Comparison of ENCODE assay signal across 8 cellular contexts in genomic region chr5:43602456-43602817, GRCh38. TPM values are rescaled to one million over a fixed set of nuclear protein-coding genes. Genes with fewer than 3 reads are reported as not detected.
DNase-seq lines count a peak whose midpoint lies in the region; ATAC-seq and TF ChIP-seq lines count a peak whose summit lies in the region.

No MANE protein-coding gene starts in this region.

- H3K27me3 ChIP-seq in mucosa of rectum (ENCODE audit: control insufficient read depth in 2 of 2, insufficient read depth in 2 of 2, low read length in 2 of 2) (no peaks in the 10 kb centered on the region), uterus (no peaks in the 10 kb centered on the region)

- peaks cover 39% of the 10 kb centered on the region for H3K4me1 Mint-ChIP-seq in activated CD4-positive, alpha-beta memory T cell treated with anti-CD3 and anti-CD28 coated beads, Interleukin-2, amount 10 ng/mL, durations not matched to agents 7 days and 5 days

- TF ChIP-seq CTCF in uterus (IDR thresholded peaks at IDR 0.05) = no peak

- peak overlapping the region; percentile 91 for H3K4me3 Mint-ChIP-seq in activated CD4-positive, alpha-beta memory T cell treated with anti-CD3 and anti-CD28 coated beads, Interleukin-2, amount 10 ng/mL, durations not matched to agents 7 days and 5 days

- no peaks in the 10 kb centered on the region for H3K27me3 Mint-ChIP-seq in activated CD4-positive, alpha-beta memory T cell treated with anti-CD3 and anti-CD28 coated beads, Interleukin-2, amount 10 ng/mL, durations not matched to agents 7 days and 5 days

- H3K27ac ChIP-seq in mucosa of rectum (ENCODE audit: low read depth in 2 of 2, low read length in 2 of 2) = peak overlapping the region; percentile 79 to 85
- peak overlapping the region; percentile 85 for H3K27ac ChIP-seq in uterus

- no peak for TF ChIP-seq POLR2A in uterus (IDR thresholded peaks at IDR 0.05)

- ATAC-seq in HG02938 (IDR thresholded peaks at IDR 0.05; ENCODE audit: unreplicated experiment) = peak; percentile 26
- ATAC-seq in esophagus mucosa = peak; percentile 54

- H3K4me1 ChIP-seq in mucosa of rectum (ENCODE audit: control insufficient read depth in 2 of 2, insufficient read depth in 2 of 2, low read length in 2 of 2) = peaks cover 7 to 17% of the 10 kb centered on the region in 2 donors
- H3K4me1 ChIP-seq in uterus = no peaks in the 10 kb centered on the region

- peak; percentile 33 for DNase-seq in activated CD4-positive, CD25-positive, alpha-beta regulatory T cell treated with anti-CD3 and anti-CD28 coated beads, Interleukin-2, amount 50 U/mL, for 72 hours
- DNase-seq in activated CD4-positive, CD25-positive, alpha-beta regulatory T cell (lab: John Stamatoyannopoulos, UW) = no peak
- DNase-seq in NCI-H2171 treated with DMSO at 0.1 percent for 48 hours (lab: John Stamatoyannopoulos, UW) (peak; percentile 83), uterus (peak; percentile 33 to 41)
- peak; percentile 21 for DNase-seq in activated CD4-positive, alpha-beta memory T cell treated with anti-CD3 and anti-CD28 coated beads, Interleukin-2, amount 10 ng/mL, durations not matched to agents 7 days and 5 days

- peak overlapping the region; percentile 87 to 92 for H3K9ac ChIP-seq in mucosa of rectum (ENCODE audit: low read depth in 1 of 2, low read length in 2 of 2)

- peaks cover 39% of the 10 kb centered on the region for H3K36me3 Mint-ChIP-seq in activated CD4-positive, alpha-beta memory T cell treated with anti-CD3 and anti-CD28 coated beads, Interleukin-2, amount 10 ng/mL, durations not matched to agents 7 days and 5 days (ENCODE audit: low read depth)

- intact Hi-C loops in uterus (cut with DNase I; ENCODE audit: low total_unique reads) = loop anchor here (10.0 kb wide), 1 partner anchor 48 kb away; the partner anchor contains the start of gene PAIP1

- H3K4me3 ChIP-seq in mucosa of rectum (ENCODE audit: low read length in 2 of 2) (peak overlapping the region; percentile 88 to 97), uterus (peak overlapping the region; percentile 65 to 88)

- H3K36me3 ChIP-seq in mucosa of rectum (ENCODE audit: control insufficient read depth in 2 of 2, insufficient read depth in 2 of 2, low read length in 2 of 2) = no peaks in the 10 kb centered on the region
- no peaks in the 10 kb centered on the region for H3K36me3 ChIP-seq in uterus

- CTCF ChIA-PET in activated CD4-positive, alpha-beta memory T cell treated with anti-CD3 and anti-CD28 coated beads, Interleukin-2, amount 10 ng/mL, durations not matched to agents 7 days and 5 days (lab: Charles Lee) = interaction anchor here (0.8 to 2.7 kb wide), 8 partner anchors 11 to 561 kb away, joined by 3 to 23 read pairs (median 6); partner anchors contain the start of genes C5orf34, TMEM267 and ZNF131

- peak overlapping the region; percentile 84 for H3K27ac Mint-ChIP-seq in activated CD4-positive, alpha-beta memory T cell treated with anti-CD3 and anti-CD28 coated beads, Interleukin-2, amount 10 ng/mL, durations not matched to agents 7 days and 5 days

- POLR2A ChIA-PET in activated CD4-positive, alpha-beta memory T cell treated with anti-CD3 and anti-CD28 coated beads, Interleukin-2, amount 10 ng/mL, durations not matched to agents 7 days and 5 days (lab: Charles Lee) = interaction anchor here (0.8 to 5.1 kb wide), 33 partner anchors 10 to 1677 kb away, joined by 3 to 104 read pairs (median 5); partner anchors contain the start of genes C5orf34, FBXO4, HMGCS1 and TMEM267

- H3K9me3 Mint-ChIP-seq in activated CD4-positive, alpha-beta memory T cell treated with anti-CD3 and anti-CD28 coated beads, Interleukin-2, amount 10 ng/mL, durations not matched to agents 7 days and 5 days = no peaks in the 10 kb centered on the region

- H3K9me3 ChIP-seq in mucosa of rectum (ENCODE audit: control insufficient read depth in 2 of 2, low read length in 2 of 2) = no peaks in the 10 kb centered on the region
- H3K9me3 ChIP-seq in uterus = no peaks in the 10 kb centered on the region

RNA-seq across cellular contexts. Expression of gene NNT, which starts 0.5 kb away (rescaled TPM):
- 100 to 1,000 TPM in 1 of 2 experiments, 10 to 100 TPM in 1; 96.4 to 110 TPM for total RNA-seq in activated CD4-positive, alpha-beta memory T cell treated with anti-CD3 and anti-CD28 coated beads, Interleukin-2, amount 10 ng/mL, durations not matched to agents 7 days and 5 days
- total RNA-seq in esophagus mucosa = 34.2 TPM
- 100 to 1,000 TPM in 1 of 4 donors, 10 to 100 TPM in 3; 25.3 to 112 (median 43.8) TPM for total RNA-seq in uterus

RNA-seq across cellular contexts. Expression of gene PAIP1, which starts 45.6 kb away (rescaled TPM):
- 10 to 100 TPM; 37.0 to 38.8 TPM for total RNA-seq in activated CD4-positive, alpha-beta memory T cell treated with anti-CD3 and anti-CD28 coated beads, Interleukin-2, amount 10 ng/mL, durations not matched to agents 7 days and 5 days
- total RNA-seq in esophagus mucosa (50.4 TPM), uterus (100 to 1,000 TPM in 1 of 4 donors, 10 to 100 TPM in 3; 20.7 to 117 (median 75.8) TPM)

Comparison
In these comparisons a context has a peak if more than half of its experiments do, and no peak if none do; other contexts are left out.
1. DNase-seq: peak in activated CD4-positive, CD25-positive, alpha-beta regulatory T cell treated with anti-CD3 and anti-CD28 coated beads, Interleukin-2, amount 50 U/mL, for 72 hours (single experiment), NCI-H2171 treated with DMSO at 0.1 percent for 48 hours (single experiment), activated CD4-positive, alpha-beta memory T cell treated with anti-CD3 and anti-CD28 coated beads, Interleukin-2, amount 10 ng/mL, durations not matched to agents 7 days and 5 days (single experiment) and uterus (2 of 2); none in activated CD4-positive, CD25-positive, alpha-beta regulatory T cell (0 of 4).